In genomic region chr13:98997051-98997730, GRCh38 we compare ENCODE assay signal across 24 cellular contexts. TPM values are rescaled to one million over a fixed set of nuclear protein-coding genes. Genes with fewer than 3 reads are reported as not detected.
DNase-seq lines count a peak whose midpoint lies in the region; ATAC-seq and TF ChIP-seq lines count a peak whose summit lies in the region.
"Had no signal": no experiment of that assay in that cellular context is flagged by ENCODE, and none has a peak within 500 bp of the region (broad histone marks: within the 10 kb centered on the region; RNA-seq: fewer than 3 reads in every experiment).

No MANE protein-coding gene starts in this region.

- peaks cover 2% of the 10 kb centered on the region for H3K36me3 Mint-ChIP-seq in activated naive CD8-positive, alpha-beta T cell
- no peaks in the 10 kb centered on the region for H3K36me3 Mint-ChIP-seq in activated naive CD8-positive, alpha-beta T cell treated with anti-CD3 and anti-CD28 coated beads, Interleukin-2, amount 50 U/mL, for 24 hours (ENCODE audit: low read depth)
- H3K36me3 Mint-ChIP-seq in activated CD8-positive, alpha-beta T cell treated with anti-CD3 and anti-CD28 coated beads for 36 hours (ENCODE audit: low read depth): peaks cover 5% of the 10 kb centered on the region
- peaks cover 0 to 14% (median 8%) of the 10 kb centered on the region in 5 donors for H3K36me3 Mint-ChIP-seq in naive thymus-derived CD4-positive, alpha-beta T cell
- H3K36me3 Mint-ChIP-seq in type B pancreatic cell: no peaks in the 10 kb centered on the region
- H3K36me3 Mint-ChIP-seq: memory B cell; natural killer cell treated with Interleukin-12 subunit alpha and Interleukin-12 subunit beta and Interleukin-15 and Interleukin-18, amount 100 ng/mL, for 72 hours had no signal

- BruUV-seq in PC-9 (replicated peaks; lab: Mats Ljungman, UMichigan): no TSS peak

- H3K79me2 ChIP-seq in PC-9 (ENCODE audit: low read depth): peaks cover 21% of the 10 kb centered on the region

- H3K27me3 Mint-ChIP-seq in activated naive CD8-positive, alpha-beta T cell: no peaks in the 10 kb centered on the region
- H3K27me3 Mint-ChIP-seq in activated naive CD8-positive, alpha-beta T cell treated with anti-CD3 and anti-CD28 coated beads, Interleukin-2, amount 50 U/mL, for 24 hours: no peaks in the 10 kb centered on the region
- H3K27me3 Mint-ChIP-seq in activated CD8-positive, alpha-beta T cell treated with anti-CD3 and anti-CD28 coated beads for 36 hours: no peaks in the 10 kb centered on the region
- H3K27me3 Mint-ChIP-seq in naive thymus-derived CD4-positive, alpha-beta T cell: no peaks in the 10 kb centered on the region
- H3K27me3 Mint-ChIP-seq in type B pancreatic cell: no peaks in the 10 kb centered on the region
- H3K27me3 Mint-ChIP-seq: activated naive CD8-positive, alpha-beta T cell treated with anti-CD3 and anti-CD28 coated beads, Interleukin-2, amount 10 ng/mL, durations not matched to agents 7 days and 5 days; memory B cell had no signal

- no peak for ATAC-seq in activated naive CD8-positive, alpha-beta T cell treated with anti-CD3 and anti-CD28 coated beads, Interleukin-2, amount 50 U/mL, for 24 hours
- no peak for ATAC-seq in activated CD8-positive, alpha-beta T cell treated with anti-CD3 and anti-CD28 coated beads for 36 hours
- ATAC-seq in naive thymus-derived CD4-positive, alpha-beta T cell: no peak
- ATAC-seq: activated T-cell treated with anti-CD3 and anti-CD28 coated beads, Interleukin-2, amount 50 U/mL, for 4 hours; natural killer cell treated with Interleukin-12 subunit alpha and Interleukin-12 subunit beta and Interleukin-15 and Interleukin-18, amount 100 ng/mL, for 72 hours had no signal

- no peak overlapping the region for H3K4me3 ChIP-seq in naive thymus-derived CD4-positive, alpha-beta T cell (ENCODE audit: low read length)
- no peak overlapping the region for H3K4me3 ChIP-seq in PC-9
- H3K4me3 ChIP-seq: colonic mucosa had no signal

- CTCF ChIA-PET in activated CD8-positive, alpha-beta T cell treated with anti-CD3 and anti-CD28 coated beads for 36 hours (lab: Charles Lee): no interaction called here
- CTCF ChIA-PET in naive thymus-derived CD4-positive, alpha-beta T cell (lab: Charles Lee): interaction anchor here (0.6 kb wide), 1 partner anchor 27 kb away, joined by 3 read pairs; no protein-coding TSS in a partner anchor
- CTCF ChIA-PET in PC-9 (lab: Charles Lee): no interaction called here

- no peak overlapping the region for H2AFZ ChIP-seq in PC-9

- no peaks in the 10 kb centered on the region for H3K9me3 ChIP-seq in naive thymus-derived CD4-positive, alpha-beta T cell (ENCODE audit: control insufficient read depth in 2 of 3, low read length in 3 of 3)
- H3K9me3 ChIP-seq in PC-9 (ENCODE audit: insufficient read depth, low read depth): no peaks in the 10 kb centered on the region
- H3K9me3 ChIP-seq: colonic mucosa had no signal

- no peak overlapping the region for H3K4me2 ChIP-seq in PC-9

- 0 out of 2 replicates have a peak, but pooled peaks cover 5% of the 10 kb centered on the region for H4K20me1 ChIP-seq in PC-9 (ENCODE audit: insufficient read depth)

- no peak overlapping the region for H3K4me3 Mint-ChIP-seq in activated naive CD8-positive, alpha-beta T cell
- H3K4me3 Mint-ChIP-seq in activated naive CD8-positive, alpha-beta T cell treated with anti-CD3 and anti-CD28 coated beads, Interleukin-2, amount 50 U/mL, for 24 hours: no peak overlapping the region
- no peak overlapping the region for H3K4me3 Mint-ChIP-seq in activated CD8-positive, alpha-beta T cell treated with anti-CD3 and anti-CD28 coated beads for 36 hours
- H3K4me3 Mint-ChIP-seq in naive thymus-derived CD4-positive, alpha-beta T cell: peak overlapping the region in 7 of 10 donors; percentile 6 to 83 (median 53)
- H3K4me3 Mint-ChIP-seq in type B pancreatic cell: no peak overlapping the region
- H3K4me3 Mint-ChIP-seq: activated naive CD8-positive, alpha-beta T cell treated with anti-CD3 and anti-CD28 coated beads, Interleukin-2, amount 10 ng/mL, durations not matched to agents 7 days and 5 days; activated T-cell treated with anti-CD3 and anti-CD28 coated beads, Interleukin-2, amount 50 U/mL, for 4 hours; memory B cell; natural killer cell treated with Interleukin-12 subunit alpha and Interleukin-12 subunit beta and Interleukin-15 and Interleukin-18, amount 100 ng/mL, for 72 hours had no signal

- peaks cover 94% of the 10 kb centered on the region for H3K4me1 Mint-ChIP-seq in activated naive CD8-positive, alpha-beta T cell (ENCODE audit: low read depth)
- H3K4me1 Mint-ChIP-seq in activated naive CD8-positive, alpha-beta T cell treated with anti-CD3 and anti-CD28 coated beads, Interleukin-2, amount 50 U/mL, for 24 hours: peaks cover 91% of the 10 kb centered on the region
- H3K4me1 Mint-ChIP-seq in activated CD8-positive, alpha-beta T cell treated with anti-CD3 and anti-CD28 coated beads for 36 hours (ENCODE audit: low read depth): peaks cover 85% of the 10 kb centered on the region
- H3K4me1 Mint-ChIP-seq in naive thymus-derived CD4-positive, alpha-beta T cell: peaks cover 63 to 100% (median 99%) of the 10 kb centered on the region in 7 donors
- H3K4me1 Mint-ChIP-seq in type B pancreatic cell (ENCODE audit: unreplicated experiment): peaks cover 34% of the 10 kb centered on the region

- POLR2A ChIA-PET in activated CD8-positive, alpha-beta T cell treated with anti-CD3 and anti-CD28 coated beads for 36 hours (lab: Charles Lee): interaction anchor here (0.9 to 1.5 kb wide), 3 partner anchors 26 to 127 kb away, joined by 3 to 4 read pairs (median 3); no protein-coding TSS in a partner anchor
- POLR2A ChIA-PET in naive thymus-derived CD4-positive, alpha-beta T cell (lab: Charles Lee): interaction anchor here (0.8 to 6.5 kb wide), 4 partner anchors 9 to 77 kb away, joined by 3 to 47 read pairs (median 3); no protein-coding TSS in a partner anchor
- POLR2A ChIA-PET in PC-9 (lab: Charles Lee; ENCODE audit: unreplicated experiment): no interaction called here

- TF ChIP-seq CTCF in activated CD8-positive, alpha-beta T cell treated with anti-CD3 and anti-CD28 coated beads for 36 hours (IDR thresholded peaks at IDR 0.05): no peak
- TF ChIP-seq CTCF in type B pancreatic cell (conservative IDR thresholded peaks at IDR 0.05): no peak
- no peak for TF ChIP-seq CTCF in PC-9 (conservative IDR thresholded peaks at IDR 0.05)

- no peaks in the 10 kb centered on the region for H3K9me3 Mint-ChIP-seq in activated naive CD8-positive, alpha-beta T cell (ENCODE audit: low read depth)
- H3K9me3 Mint-ChIP-seq in activated naive CD8-positive, alpha-beta T cell treated with anti-CD3 and anti-CD28 coated beads, Interleukin-2, amount 50 U/mL, for 24 hours: no peaks in the 10 kb centered on the region
- no peaks in the 10 kb centered on the region for H3K9me3 Mint-ChIP-seq in activated CD8-positive, alpha-beta T cell treated with anti-CD3 and anti-CD28 coated beads for 36 hours
- H3K9me3 Mint-ChIP-seq in naive thymus-derived CD4-positive, alpha-beta T cell: peaks cover 0 to 3% (median 0%) of the 10 kb centered on the region in 11 donors
- H3K9me3 Mint-ChIP-seq in type B pancreatic cell: no peaks in the 10 kb centered on the region
- H3K9me3 Mint-ChIP-seq: activated naive CD8-positive, alpha-beta T cell treated with anti-CD3 and anti-CD28 coated beads, Interleukin-2, amount 10 ng/mL, durations not matched to agents 7 days and 5 days; activated T-cell treated with anti-CD3 and anti-CD28 coated beads, Interleukin-2, amount 50 U/mL, for 4 hours; memory B cell; natural killer cell treated with Interleukin-12 subunit alpha and Interleukin-12 subunit beta and Interleukin-15 and Interleukin-18, amount 100 ng/mL, for 72 hours had no signal

- no peaks in the 10 kb centered on the region for H3K9me2 ChIP-seq in PC-9 (ENCODE audit: insufficient read depth)

- no peaks in the 10 kb centered on the region for H3K27me3 ChIP-seq in naive thymus-derived CD4-positive, alpha-beta T cell (ENCODE audit: control insufficient read depth in 2 of 2, insufficient read depth in 2 of 2, low read length in 2 of 2)
- no peaks in the 10 kb centered on the region for H3K27me3 ChIP-seq in PC-9 (ENCODE audit: insufficient read depth, low read depth)
- H3K27me3 ChIP-seq: brain microvascular endothelial cell, colonic mucosa had no signal

- intact Hi-C loops in activated CD8-positive, alpha-beta T cell treated with anti-CD3 and anti-CD28 coated beads for 36 hours (cut with micrococcal nuclease): no loop called here
- intact Hi-C loops in naive thymus-derived CD4-positive, alpha-beta T cell (cut with micrococcal nuclease): loop anchor here in 1 of 2 donors (10.0 kb wide), 1 partner anchor 268 kb away; no protein-coding TSS in a partner anchor
- intact Hi-C loops in PC-9 (cut with micrococcal nuclease; ENCODE audit: unreplicated experiment): no loop called here

- H3F3A ChIP-seq in PC-9 (ENCODE audit: insufficient read depth, low read depth): peaks cover 7% of the 10 kb centered on the region; the same call in 1 of the 2 replicates

- H3K4me1 ChIP-seq in naive thymus-derived CD4-positive, alpha-beta T cell (ENCODE audit: control insufficient read depth in 2 of 2, insufficient read depth in 2 of 2, low read length in 2 of 2): peaks cover 33 to 86% of the 10 kb centered on the region in 2 donors
- H3K4me1 ChIP-seq in PC-9 (replicated peaks; ENCODE audit: insufficient read depth): peaks cover 17% of the 10 kb centered on the region

- peak overlapping the region; percentile 71 for H3K27ac Mint-ChIP-seq in activated naive CD8-positive, alpha-beta T cell
- H3K27ac Mint-ChIP-seq in activated naive CD8-positive, alpha-beta T cell treated with anti-CD3 and anti-CD28 coated beads, Interleukin-2, amount 50 U/mL, for 24 hours: no peak overlapping the region
- peak overlapping the region; percentile 17 for H3K27ac Mint-ChIP-seq in activated CD8-positive, alpha-beta T cell treated with anti-CD3 and anti-CD28 coated beads for 36 hours
- H3K27ac Mint-ChIP-seq in naive thymus-derived CD4-positive, alpha-beta T cell: peak overlapping the region; percentile 21 to 99 (median 96)
- H3K27ac Mint-ChIP-seq in type B pancreatic cell: peak overlapping the region; percentile 35
- H3K27ac Mint-ChIP-seq: activated naive CD8-positive, alpha-beta T cell treated with anti-CD3 and anti-CD28 coated beads, Interleukin-2, amount 10 ng/mL, durations not matched to agents 7 days and 5 days; memory B cell; natural killer cell treated with Interleukin-12 subunit alpha and Interleukin-12 subunit beta and Interleukin-15 and Interleukin-18, amount 100 ng/mL, for 72 hours had no signal

- no peaks in the 10 kb centered on the region for H3K36me3 ChIP-seq in naive thymus-derived CD4-positive, alpha-beta T cell (ENCODE audit: control insufficient read depth in 2 of 3, insufficient read depth in 3 of 3, low read length in 3 of 3)
- H3K36me3 ChIP-seq in PC-9 (ENCODE audit: low read depth): no peaks in the 10 kb centered on the region
- H3K36me3 ChIP-seq: brain microvascular endothelial cell, colonic mucosa had no signal

- DNase-seq in activated naive CD8-positive, alpha-beta T cell treated with anti-CD3 and anti-CD28 coated beads, Interleukin-2, amount 50 U/mL, for 24 hours: no peak
- no peak for DNase-seq in activated CD8-positive, alpha-beta T cell treated with anti-CD3 and anti-CD28 coated beads for 36 hours
- no peak for DNase-seq in naive thymus-derived CD4-positive, alpha-beta T cell
- no peak for DNase-seq in type B pancreatic cell (ENCODE audit: extremely low spot score, unreplicated experiment)
- no peak for DNase-seq in PC-9
- no peak for DNase-seq in NOMO-1 treated with DMSO at 0.1 percent for 48 hours (lab: John Stamatoyannopoulos, UW; ENCODE audit: unreplicated experiment)
- no peak for DNase-seq in activated CD4-positive, CD25-positive, alpha-beta regulatory T cell treated with anti-CD3 and anti-CD28 coated beads, Interleukin-2, amount 50 U/mL, for 72 hours
- DNase-seq: activated naive CD8-positive, alpha-beta T cell treated with anti-CD3 and anti-CD28 coated beads, Interleukin-2, amount 10 ng/mL, durations not matched to agents 7 days and 5 days; activated T-cell treated with anti-CD3 and anti-CD28 coated beads, Interleukin-2, amount 50 U/mL, for 4 hours; brain microvascular endothelial cell; colonic mucosa; DMS79 treated with DMSO at 0.1 percent for 48 hours; hypothalamus; KG1; kidney; MV-4-11; NCI-H2029; NCI-H446; RPMI8226; stimulated activated CD4-positive, alpha-beta T cell treated with anti-CD3 and anti-CD28 coated beads, Interleukin-12 subunit alpha, Interleukin-12 subunit beta, amount 100 ng/mL, for 4 hours; SW 1271 had no signal

- peak overlapping the region; percentile 90 for H3K27ac ChIP-seq in naive thymus-derived CD4-positive, alpha-beta T cell (ENCODE audit: low read depth, low read length)
- H3K27ac ChIP-seq in PC-9: no peak overlapping the region
- H3K27ac ChIP-seq: brain microvascular endothelial cell, colonic mucosa had no signal

RNA-seq across cellular contexts. Expression of gene DOCK9, which starts 19.3 kb away (rescaled TPM):
- total RNA-seq in activated CD8-positive, alpha-beta T cell treated with anti-CD3 and anti-CD28 coated beads for 36 hours: 10 to 100 TPM; 33.4 to 36.9 TPM
- 100 to 1,000 TPM in 4 of 5 experiments, 10 to 100 TPM in 1; 75.1 to 214 (median 128) TPM for total RNA-seq in naive thymus-derived CD4-positive, alpha-beta T cell
- polyA plus RNA-seq in naive thymus-derived CD4-positive, alpha-beta T cell: 10 to 100 TPM; 22.2 to 40.2 TPM
- 46.2 and 122 TPM in 2 replicates for total RNA-seq in type B pancreatic cell (ENCODE audit: low replicate concordance)
- 53.4 and 69.5 TPM in 2 replicates for total RNA-seq in PC-9 (2021)

Comparison
In these comparisons a context has a peak if more than half of its experiments do, and no peak if none do; other contexts are left out.
1. H3K4me3 Mint-ChIP-seq: peak in naive thymus-derived CD4-positive, alpha-beta T cell (7 of 10); none in activated naive CD8-positive, alpha-beta T cell (single experiment), activated naive CD8-positive, alpha-beta T cell treated with anti-CD3 and anti-CD28 coated beads, Interleukin-2, amount 50 U/mL, for 24 hours (single experiment), activated CD8-positive, alpha-beta T cell treated with anti-CD3 and anti-CD28 coated beads for 36 hours (single experiment) and type B pancreatic cell (single experiment).